In genomic region chr9:112601-113467, GRCh38 we compare ENCODE assay signal across 10 cellular contexts. TPM values are rescaled to one million over a fixed set of nuclear protein-coding genes. Genes with fewer than 3 reads are reported as not detected.
DNase-seq lines count a peak whose midpoint lies in the region; ATAC-seq, FAIRE-seq and TF ChIP-seq lines count a peak whose summit lies in the region.
"Not testable (repeated sequence)": the region's sequence is repeated elsewhere in the genome, so short reads cannot be mapped to it uniquely, and the experiment has no call there.
"Had no signal": no experiment of that assay in that cellular context is flagged by ENCODE, and none has a peak within 500 bp of the region (broad histone marks: within the 10 kb centered on the region; RNA-seq: fewer than 3 reads in every experiment).

No MANE protein-coding gene starts in this region.

- H3K27me3 Mint-ChIP-seq in activated CD4-positive, alpha-beta memory T cell treated with anti-CD3 and anti-CD28 coated beads, Interleukin-2, amount 10 ng/mL, durations not matched to agents 7 days and 5 days = peaks cover 49% of the 10 kb centered on the region
- peaks cover 15 to 24% of the 10 kb centered on the region in 2 donors for H3K27me3 Mint-ChIP-seq in natural killer cell treated with Interleukin-12 subunit alpha and Interleukin-12 subunit beta and Interleukin-15 and Interleukin-18, amount 100 ng/mL, for 72 hours

- BruUV-seq in A673 (replicated peaks; lab: Mats Ljungman, UMichigan); K562 (replicated peaks; lab: Mats Ljungman, UMichigan): not testable (repeated sequence)

- H3K79me2 ChIP-seq in K562 (ENCODE audit: control insufficient read depth, insufficient read depth, low read length) = not testable (repeated sequence)

- not testable (repeated sequence) for H3K27ac ChIP-seq in A673 (ENCODE audit: low read depth, low read length, poor library complexity, severe bottlenecking); K562 (ENCODE audit: extremely low read depth, low read depth, low read length); right cardiac atrium (ENCODE audit: low read length)

- intact Hi-C loops in A673 (cut with micrococcal nuclease; ENCODE audit: unreplicated experiment); K562 (cut with micrococcal nuclease); right cardiac atrium (cut with DNase I): not testable (repeated sequence)

- H2AFZ ChIP-seq in K562 (ENCODE audit: low read depth, low read length) = peak overlapping the region; percentile 45; the same call in 1 of the 2 replicates

- peaks cover 22% of the 10 kb centered on the region for H3K4me1 Mint-ChIP-seq in activated CD4-positive, alpha-beta memory T cell treated with anti-CD3 and anti-CD28 coated beads, Interleukin-2, amount 10 ng/mL, durations not matched to agents 7 days and 5 days
- peaks cover 6 to 12% of the 10 kb centered on the region in 2 donors for H3K4me1 Mint-ChIP-seq in natural killer cell treated with Interleukin-12 subunit alpha and Interleukin-12 subunit beta and Interleukin-15 and Interleukin-18, amount 100 ng/mL, for 72 hours (ENCODE audit: low read depth in 2 of 2)
- peaks cover 26% of the 10 kb centered on the region for H3K4me1 Mint-ChIP-seq in stimulated activated effector memory CD8-positive, alpha-beta T cell treated with anti-CD3 and anti-CD28 coated beads, Interleukin-12 subunit alpha, Interleukin-12 subunit beta, amount 100 ng/mL, for 72 hours

- peak overlapping the region; percentile 41 for H3K4me3 ChIP-seq in A673 (ENCODE audit: low read depth, low read length, poor library complexity, severe bottlenecking)
- not testable (repeated sequence) for H3K4me3 ChIP-seq in H7 (ENCODE audit: insufficient read depth, low read depth, low read length)
- peak overlapping the region; percentile 41 for H3K4me3 ChIP-seq in K562
- H3K4me3 ChIP-seq in right cardiac atrium (ENCODE audit: low read length) = peak overlapping the region; percentile 47

- not testable (repeated sequence) for H3K36me3 Mint-ChIP-seq in activated CD4-positive, alpha-beta memory T cell treated with anti-CD3 and anti-CD28 coated beads, Interleukin-2, amount 10 ng/mL, durations not matched to agents 7 days and 5 days (ENCODE audit: low read depth); natural killer cell treated with Interleukin-12 subunit alpha and Interleukin-12 subunit beta and Interleukin-15 and Interleukin-18, amount 100 ng/mL, for 72 hours; stimulated activated effector memory CD8-positive, alpha-beta T cell treated with anti-CD3 and anti-CD28 coated beads, Interleukin-12 subunit alpha, Interleukin-12 subunit beta, amount 100 ng/mL, for 72 hours

- peak overlapping the region; percentile 46 for H3K4me3 Mint-ChIP-seq in activated CD4-positive, alpha-beta memory T cell treated with anti-CD3 and anti-CD28 coated beads, Interleukin-2, amount 10 ng/mL, durations not matched to agents 7 days and 5 days
- peak overlapping the region; percentile 38 for H3K4me3 Mint-ChIP-seq in natural killer cell treated with Interleukin-12 subunit alpha and Interleukin-12 subunit beta and Interleukin-15 and Interleukin-18, amount 100 ng/mL, for 72 hours
- H3K4me3 Mint-ChIP-seq in stimulated activated effector memory CD8-positive, alpha-beta T cell treated with anti-CD3 and anti-CD28 coated beads, Interleukin-12 subunit alpha, Interleukin-12 subunit beta, amount 100 ng/mL, for 72 hours = peak overlapping the region; percentile 75

- H4K20me1 ChIP-seq in K562 (replicated peaks; ENCODE audit: control insufficient read depth, insufficient read depth, low read length) = not testable (repeated sequence)

- CTCF ChIA-PET in A673 (lab: Charles Lee); activated CD4-positive, alpha-beta memory T cell treated with anti-CD3 and anti-CD28 coated beads, Interleukin-2, amount 10 ng/mL, durations not matched to agents 7 days and 5 days (lab: Charles Lee); K562 (lab: Yijun Ruan, JAX; ENCODE audit: low intra/inter-chr PET ratio): not testable (repeated sequence)

- not testable (repeated sequence) for H3K9me3 ChIP-seq in A673 (ENCODE audit: low read depth, low read length, poor library complexity, severe bottlenecking); K562 (replicated peaks; ENCODE audit: control insufficient read depth, insufficient read depth, low read depth, low read length); right cardiac atrium (ENCODE audit: control insufficient read depth, low read length)

- H3K9me3 Mint-ChIP-seq in activated CD4-positive, alpha-beta memory T cell treated with anti-CD3 and anti-CD28 coated beads, Interleukin-2, amount 10 ng/mL, durations not matched to agents 7 days and 5 days; natural killer cell treated with Interleukin-12 subunit alpha and Interleukin-12 subunit beta and Interleukin-15 and Interleukin-18, amount 100 ng/mL, for 72 hours; stimulated activated effector memory CD8-positive, alpha-beta T cell treated with anti-CD3 and anti-CD28 coated beads, Interleukin-12 subunit alpha, Interleukin-12 subunit beta, amount 100 ng/mL, for 72 hours: not testable (repeated sequence)

- H3K27me3 ChIP-seq in A673 (replicated peaks; ENCODE audit: insufficient read depth, low read depth, low read length, poor library complexity) (peaks cover 56% of the 10 kb centered on the region), H7 (ENCODE audit: control insufficient read depth, insufficient read depth, low read length) (peaks cover 76% of the 10 kb centered on the region)
- not testable (repeated sequence) for H3K27me3 ChIP-seq in K562 (ENCODE audit: control insufficient read depth in 2 of 2, insufficient read depth in 2 of 2, low read length in 2 of 2); right cardiac atrium (ENCODE audit: control insufficient read depth, insufficient read depth)

- peak; percentile 12 for DNase-seq in A673 (ENCODE audit: low spot score)
- DNase-seq in H7 = peak; percentile 2
- peak; percentile 56 for DNase-seq in NCI-H748 (lab: John Stamatoyannopoulos, UW; ENCODE audit: unreplicated experiment)
- DNase-seq in activated CD4-positive, alpha-beta memory T cell treated with anti-CD3 and anti-CD28 coated beads, Interleukin-2, amount 10 ng/mL, durations not matched to agents 7 days and 5 days; K562 (ENCODE audit: extremely low read depth in 1 of 4, low spot score in 3 of 4); right cardiac atrium; natural killer cell treated with Interleukin-12 subunit alpha and Interleukin-12 subunit beta and Interleukin-15 and Interleukin-18, amount 100 ng/mL, for 72 hours (ENCODE audit: low spot score); stimulated activated effector memory CD8-positive, alpha-beta T cell treated with anti-CD3 and anti-CD28 coated beads, Interleukin-12 subunit alpha, Interleukin-12 subunit beta, amount 100 ng/mL, for 72 hours (ENCODE audit: low spot score in 2 of 2): not testable (repeated sequence)

- peak; percentile 64 for ATAC-seq in K562
- ATAC-seq in right cardiac atrium = peak in 1 of 2 donors; percentile 17
- ATAC-seq in natural killer cell treated with Interleukin-12 subunit alpha and Interleukin-12 subunit beta and Interleukin-15 and Interleukin-18, amount 100 ng/mL, for 72 hours = peak in 1 of 2 donors; percentile 37
- peak; percentile 3 for ATAC-seq in stimulated activated effector memory CD8-positive, alpha-beta T cell treated with anti-CD3 and anti-CD28 coated beads, Interleukin-12 subunit alpha, Interleukin-12 subunit beta, amount 100 ng/mL, for 72 hours

- TF ChIP-seq POLR2A in K562 (conservative IDR thresholded peaks at IDR 0.05) = not testable (repeated sequence)

- not testable (repeated sequence) for TF ChIP-seq RAD21 in K562 (CRISPR knock-in tag; conservative IDR thresholded peaks at IDR 0.05 in 1 of 2, IDR thresholded peaks at IDR 0.05 in 1 of 2)

- not testable (repeated sequence) for TF ChIP-seq CTCF in A673 (conservative IDR thresholded peaks at IDR 0.05; ENCODE audit: low read depth, low read length); K562 (IDR thresholded peaks at IDR 0.05 in 2 of 3, conservative IDR thresholded peaks at IDR 0.05 in 1 of 3; ENCODE audit: insufficient read depth in 2 of 3, low read depth in 1 of 3, low read length in 3 of 3)

- not testable (repeated sequence) for H3K27ac Mint-ChIP-seq in activated CD4-positive, alpha-beta memory T cell treated with anti-CD3 and anti-CD28 coated beads, Interleukin-2, amount 10 ng/mL, durations not matched to agents 7 days and 5 days; natural killer cell treated with Interleukin-12 subunit alpha and Interleukin-12 subunit beta and Interleukin-15 and Interleukin-18, amount 100 ng/mL, for 72 hours; stimulated activated effector memory CD8-positive, alpha-beta T cell treated with anti-CD3 and anti-CD28 coated beads, Interleukin-12 subunit alpha, Interleukin-12 subunit beta, amount 100 ng/mL, for 72 hours

- FAIRE-seq in K562 (lab: Jason Lieb, UNC) = not testable (repeated sequence)

- TF ChIP-seq EP300 in K562 (IDR thresholded peaks at IDR 0.05; ENCODE audit: low read length) = not testable (repeated sequence)

- POLR2A ChIA-PET in A673 (lab: Charles Lee; ENCODE audit: low non-redundant PET); activated CD4-positive, alpha-beta memory T cell treated with anti-CD3 and anti-CD28 coated beads, Interleukin-2, amount 10 ng/mL, durations not matched to agents 7 days and 5 days (lab: Charles Lee); K562 (lab: Yijun Ruan, JAX): not testable (repeated sequence)

- H3K4me2 ChIP-seq in K562 (ENCODE audit: insufficient read depth, low read length) = 0 out of 2 replicates have a peak overlapping the region, but pooled peaks have one; percentile 14

- in situ Hi-C loops in K562 (cut with MboI) = not testable (repeated sequence)

- H3K36me3 ChIP-seq in A673 (ENCODE audit: insufficient read depth, low read length, poor library complexity, severe bottlenecking); H7 (replicated peaks; ENCODE audit: control insufficient read depth, insufficient read depth, low read length); K562 (ENCODE audit: control insufficient read depth, insufficient read depth, low read length): not testable (repeated sequence)

- H3K9me1 ChIP-seq in K562 (ENCODE audit: control insufficient read depth, insufficient read depth, low read length) = not testable (repeated sequence)

- not testable (repeated sequence) for H3K9ac ChIP-seq in K562 (ENCODE audit: insufficient read depth in 1 of 2, low read depth in 2 of 2, low read length in 2 of 2)

- not testable (repeated sequence) for H3K4me1 ChIP-seq in A673 (ENCODE audit: insufficient read depth, low read length, poor library complexity, severe bottlenecking); right cardiac atrium (ENCODE audit: control insufficient read depth, insufficient read depth, low read length)
- peaks cover 0 to 19% of the 10 kb centered on the region in 2 experiments; a peak in 2 of 5 replicates for H3K4me1 ChIP-seq in K562 (replicated peaks in 1 of 2; ENCODE audit: control insufficient read depth in 2 of 2, insufficient read depth in 2 of 2, low read length in 2 of 2)

- 6% methylated on average over 14 of the region's 54 CpGs for WGBS in K562 (ENCODE audit: insufficient coverage, low coverage, missing lambda C conversion rate)
- WGBS in right cardiac atrium = 9% methylated on average over 48 of the region's 54 CpGs

RNA-seq across cellular contexts. Expression of gene FOXD4, which starts 5.4 kb away (rescaled TPM):
- total RNA-seq in A673 (2021) (0.39 TPM in 1 of 2 replicates, not detected in the other), K562 (2014; rRNA removed) (0.59 and 1.0 TPM in 2 replicates), K562 (2014; rRNA removed; fragmentation: Illumina TruSeq; extraction: Trizol) (0.18 and 0.26 TPM in 2 replicates), K562 (2015; rRNA removed; fragmentation: Illumina TruSeq; extraction: Trizol) (0.47 and 0.87 TPM in 2 replicates), K562 (2021) (0.76 and 1.0 TPM in 2 replicates), right cardiac atrium (under 1 TPM; 0.15 to 0.31 (median 0.20) TPM)
- total RNA-seq in H7 (2014; rRNA removed; shearing (Covaris generic)) = 0.26 TPM in 1 of 2 replicates, not detected in the other
- under 1 TPM; 0.13 to 0.20 TPM for total RNA-seq in activated CD4-positive, alpha-beta memory T cell treated with anti-CD3 and anti-CD28 coated beads, Interleukin-2, amount 10 ng/mL, durations not matched to agents 7 days and 5 days
- total RNA-seq in K562 (2011; cell fraction: chromatin; rRNA removed; ENCODE audit: low replicate concordance) = 1.1 and 1.3 TPM in 2 replicates
- 0.79 and 1.3 TPM in 2 replicates for total RNA-seq in K562 (2011; cell fraction: nucleolus; rRNA removed)
- 0.73 and 0.84 TPM in 2 replicates for total RNA-seq in K562 (2011; cell fraction: nucleoplasm; rRNA removed)
- polyA plus RNA-seq in K562 (2011; rRNA removed) (0.41 and 0.74 TPM in 2 replicates), K562 (2014; fragmentation: Illumina TruSeq; extraction: Trizol) (0.45 and 0.60 TPM in 2 replicates), K562 (2014; fragmentation: Nextera tagmentation; extraction: Ambion mirVana) (under 1 TPM in 1 of 2 experiments, not detected in 1; 0.06 TPM), K562 (2014; rRNA removed) (0.81 and 1.6 TPM in 2 replicates), right cardiac atrium (0.14 TPM)
- 0.34 and 2.1 TPM in 2 replicates for polyA plus RNA-seq in K562 (2011; cell fraction: cytosol; rRNA removed)
- polyA plus RNA-seq in K562 (2011; cell fraction: nucleus; rRNA removed) = 0.88 and 3.0 TPM in 2 replicates
- 0.90 and 0.98 TPM in 2 replicates for polyA plus RNA-seq in K562 (2012)
- polyA minus RNA-seq in K562 (2011; rRNA and poly(A)+ RNA removed) = 0.14 TPM in 1 of 2 replicates, not detected in the other
- polyA minus RNA-seq in K562 (2011; cell fraction: cytosol; rRNA and poly(A)+ RNA removed) = not detected in 2 replicates
- polyA minus RNA-seq in K562 (2011; cell fraction: nucleus; rRNA and poly(A)+ RNA removed) = 0.56 and 0.94 TPM in 2 replicates
- under 1 TPM; 0.21 to 0.22 TPM for total RNA-seq in natural killer cell treated with Interleukin-12 subunit alpha and Interleukin-12 subunit beta and Interleukin-15 and Interleukin-18, amount 100 ng/mL, for 72 hours
- total RNA-seq: Right ventricle myocardium superior had no signal
- polyA plus RNA-seq: CD14-positive monocyte had no signal
